ENCODE assay signal across 1 cellular context in the genomic region with DNA sequence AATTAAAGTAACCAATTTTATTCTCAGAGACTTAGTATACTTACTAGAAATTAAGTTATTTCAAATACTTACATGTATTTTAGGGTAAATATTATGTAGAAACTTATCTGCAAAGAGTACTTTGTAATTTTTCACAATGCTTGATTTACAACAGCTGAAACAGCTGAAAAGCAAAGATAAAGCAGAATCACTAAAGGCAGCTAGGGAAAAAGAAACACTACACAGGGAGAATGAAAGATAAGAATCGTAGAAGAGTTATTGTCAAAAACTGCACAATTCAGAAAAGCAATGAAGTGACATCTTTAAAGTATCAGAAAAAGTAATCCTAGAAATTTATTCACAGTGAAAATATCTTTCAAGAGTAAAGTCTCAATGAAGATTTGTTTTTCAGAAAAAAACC.
A peak's percentile ranks its signal among the peaks of the same experiment; 100 is the strongest.
TF ChIP-seq lines count a peak whose summit lies in the region.

No MANE protein-coding gene starts in this region.

TF ChIP-seq in K562, 482 proteins besides CTCF, POLR2A, EP300 and RAD21 (continued from another document and continues in another):
- TF ChIP-seq, protein P1, sequence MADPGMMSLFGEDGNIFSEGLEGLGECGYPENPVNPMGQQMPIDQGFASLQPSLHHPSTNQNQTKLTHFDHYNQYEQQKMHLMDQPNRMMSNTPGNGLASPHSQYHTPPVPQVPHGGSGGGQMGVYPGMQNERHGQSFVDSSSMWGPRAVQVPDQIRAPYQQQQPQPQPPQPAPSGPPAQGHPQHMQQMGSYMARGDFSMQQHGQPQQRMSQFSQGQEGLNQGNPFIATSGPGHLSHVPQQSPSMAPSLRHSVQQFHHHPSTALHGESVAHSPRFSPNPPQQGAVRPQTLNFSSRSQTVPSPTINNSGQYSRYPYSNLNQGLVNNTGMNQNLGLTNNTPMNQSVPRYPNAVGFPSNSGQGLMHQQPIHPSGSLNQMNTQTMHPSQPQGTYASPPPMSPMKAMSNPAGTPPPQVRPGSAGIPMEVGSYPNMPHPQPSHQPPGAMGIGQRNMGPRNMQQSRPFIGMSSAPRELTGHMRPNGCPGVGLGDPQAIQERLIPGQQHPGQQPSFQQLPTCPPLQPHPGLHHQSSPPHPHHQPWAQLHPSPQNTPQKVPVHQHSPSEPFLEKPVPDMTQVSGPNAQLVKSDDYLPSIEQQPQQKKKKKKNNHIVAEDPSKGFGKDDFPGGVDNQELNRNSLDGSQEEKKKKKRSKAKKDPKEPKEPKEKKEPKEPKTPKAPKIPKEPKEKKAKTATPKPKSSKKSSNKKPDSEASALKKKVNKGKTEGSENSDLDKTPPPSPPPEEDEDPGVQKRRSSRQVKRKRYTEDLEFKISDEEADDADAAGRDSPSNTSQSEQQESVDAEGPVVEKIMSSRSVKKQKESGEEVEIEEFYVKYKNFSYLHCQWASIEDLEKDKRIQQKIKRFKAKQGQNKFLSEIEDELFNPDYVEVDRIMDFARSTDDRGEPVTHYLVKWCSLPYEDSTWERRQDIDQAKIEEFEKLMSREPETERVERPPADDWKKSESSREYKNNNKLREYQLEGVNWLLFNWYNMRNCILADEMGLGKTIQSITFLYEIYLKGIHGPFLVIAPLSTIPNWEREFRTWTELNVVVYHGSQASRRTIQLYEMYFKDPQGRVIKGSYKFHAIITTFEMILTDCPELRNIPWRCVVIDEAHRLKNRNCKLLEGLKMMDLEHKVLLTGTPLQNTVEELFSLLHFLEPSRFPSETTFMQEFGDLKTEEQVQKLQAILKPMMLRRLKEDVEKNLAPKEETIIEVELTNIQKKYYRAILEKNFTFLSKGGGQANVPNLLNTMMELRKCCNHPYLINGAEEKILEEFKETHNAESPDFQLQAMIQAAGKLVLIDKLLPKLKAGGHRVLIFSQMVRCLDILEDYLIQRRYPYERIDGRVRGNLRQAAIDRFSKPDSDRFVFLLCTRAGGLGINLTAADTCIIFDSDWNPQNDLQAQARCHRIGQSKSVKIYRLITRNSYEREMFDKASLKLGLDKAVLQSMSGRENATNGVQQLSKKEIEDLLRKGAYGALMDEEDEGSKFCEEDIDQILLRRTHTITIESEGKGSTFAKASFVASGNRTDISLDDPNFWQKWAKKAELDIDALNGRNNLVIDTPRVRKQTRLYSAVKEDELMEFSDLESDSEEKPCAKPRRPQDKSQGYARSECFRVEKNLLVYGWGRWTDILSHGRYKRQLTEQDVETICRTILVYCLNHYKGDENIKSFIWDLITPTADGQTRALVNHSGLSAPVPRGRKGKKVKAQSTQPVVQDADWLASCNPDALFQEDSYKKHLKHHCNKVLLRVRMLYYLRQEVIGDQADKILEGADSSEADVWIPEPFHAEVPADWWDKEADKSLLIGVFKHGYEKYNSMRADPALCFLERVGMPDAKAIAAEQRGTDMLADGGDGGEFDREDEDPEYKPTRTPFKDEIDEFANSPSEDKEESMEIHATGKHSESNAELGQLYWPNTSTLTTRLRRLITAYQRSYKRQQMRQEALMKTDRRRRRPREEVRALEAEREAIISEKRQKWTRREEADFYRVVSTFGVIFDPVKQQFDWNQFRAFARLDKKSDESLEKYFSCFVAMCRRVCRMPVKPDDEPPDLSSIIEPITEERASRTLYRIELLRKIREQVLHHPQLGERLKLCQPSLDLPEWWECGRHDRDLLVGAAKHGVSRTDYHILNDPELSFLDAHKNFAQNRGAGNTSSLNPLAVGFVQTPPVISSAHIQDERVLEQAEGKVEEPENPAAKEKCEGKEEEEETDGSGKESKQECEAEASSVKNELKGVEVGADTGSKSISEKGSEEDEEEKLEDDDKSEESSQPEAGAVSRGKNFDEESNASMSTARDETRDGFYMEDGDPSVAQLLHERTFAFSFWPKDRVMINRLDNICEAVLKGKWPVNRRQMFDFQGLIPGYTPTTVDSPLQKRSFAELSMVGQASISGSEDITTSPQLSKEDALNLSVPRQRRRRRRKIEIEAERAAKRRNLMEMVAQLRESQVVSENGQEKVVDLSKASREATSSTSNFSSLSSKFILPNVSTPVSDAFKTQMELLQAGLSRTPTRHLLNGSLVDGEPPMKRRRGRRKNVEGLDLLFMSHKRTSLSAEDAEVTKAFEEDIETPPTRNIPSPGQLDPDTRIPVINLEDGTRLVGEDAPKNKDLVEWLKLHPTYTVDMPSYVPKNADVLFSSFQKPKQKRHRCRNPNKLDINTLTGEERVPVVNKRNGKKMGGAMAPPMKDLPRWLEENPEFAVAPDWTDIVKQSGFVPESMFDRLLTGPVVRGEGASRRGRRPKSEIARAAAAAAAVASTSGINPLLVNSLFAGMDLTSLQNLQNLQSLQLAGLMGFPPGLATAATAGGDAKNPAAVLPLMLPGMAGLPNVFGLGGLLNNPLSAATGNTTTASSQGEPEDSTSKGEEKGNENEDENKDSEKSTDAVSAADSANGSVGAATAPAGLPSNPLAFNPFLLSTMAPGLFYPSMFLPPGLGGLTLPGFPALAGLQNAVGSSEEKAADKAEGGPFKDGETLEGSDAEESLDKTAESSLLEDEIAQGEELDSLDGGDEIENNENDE (IDR thresholded peaks at IDR 0.05; ENCODE audit: low read depth, low read length), result no peak
- TF ChIP-seq SMARCE1 (IDR thresholded peaks at IDR 0.05), result peak; percentile 98
- no peak for TF ChIP-seq NRF1 (conservative IDR thresholded peaks at IDR 0.05 in 1 of 2, IDR thresholded peaks at IDR 0.05 in 1 of 2)
- no peak for TF ChIP-seq SRSF3 (IDR thresholded peaks at IDR 0.05; ENCODE audit: insufficient read depth, low read length)
- TF ChIP-seq, protein P2, sequence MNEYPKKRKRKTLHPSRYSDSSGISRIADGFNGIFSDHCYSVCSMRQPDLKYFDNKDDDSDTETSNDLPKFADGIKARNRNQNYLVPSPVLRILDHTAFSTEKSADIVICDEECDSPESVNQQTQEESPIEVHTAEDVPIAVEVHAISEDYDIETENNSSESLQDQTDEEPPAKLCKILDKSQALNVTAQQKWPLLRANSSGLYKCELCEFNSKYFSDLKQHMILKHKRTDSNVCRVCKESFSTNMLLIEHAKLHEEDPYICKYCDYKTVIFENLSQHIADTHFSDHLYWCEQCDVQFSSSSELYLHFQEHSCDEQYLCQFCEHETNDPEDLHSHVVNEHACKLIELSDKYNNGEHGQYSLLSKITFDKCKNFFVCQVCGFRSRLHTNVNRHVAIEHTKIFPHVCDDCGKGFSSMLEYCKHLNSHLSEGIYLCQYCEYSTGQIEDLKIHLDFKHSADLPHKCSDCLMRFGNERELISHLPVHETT (CRISPR knock-in tag; conservative IDR thresholded peaks at IDR 0.05 in 1 of 2, IDR thresholded peaks at IDR 0.05 in 1 of 2), result peak in 1 of 2 experiments; percentile 55; a peak in 1 of 4 replicates
- no peak for TF ChIP-seq ZNF785 (CRISPR knock-in tag; IDR thresholded peaks at IDR 0.05)
- no peak for TF ChIP-seq IRF2 (CRISPR knock-in tag; IDR thresholded peaks at IDR 0.05)
- TF ChIP-seq CHD4 (IDR thresholded peaks at IDR 0.05; ENCODE audit: insufficient read depth, insufficient replicate concordance, low read depth, low read length, poor library complexity, severe bottlenecking), result no peak
- TF ChIP-seq ZNF311 (CRISPR knock-in tag; IDR thresholded peaks at IDR 0.05), result no peak
- TF ChIP-seq, protein P3, sequence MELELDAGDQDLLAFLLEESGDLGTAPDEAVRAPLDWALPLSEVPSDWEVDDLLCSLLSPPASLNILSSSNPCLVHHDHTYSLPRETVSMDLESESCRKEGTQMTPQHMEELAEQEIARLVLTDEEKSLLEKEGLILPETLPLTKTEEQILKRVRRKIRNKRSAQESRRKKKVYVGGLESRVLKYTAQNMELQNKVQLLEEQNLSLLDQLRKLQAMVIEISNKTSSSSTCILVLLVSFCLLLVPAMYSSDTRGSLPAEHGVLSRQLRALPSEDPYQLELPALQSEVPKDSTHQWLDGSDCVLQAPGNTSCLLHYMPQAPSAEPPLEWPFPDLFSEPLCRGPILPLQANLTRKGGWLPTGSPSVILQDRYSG (tag; conservative IDR thresholded peaks at IDR 0.05; ENCODE audit: low read depth), result no peak
- no peak for TF ChIP-seq ZNF197 (CRISPR knock-in tag; IDR thresholded peaks at IDR 0.05; ENCODE audit: low read depth)
- TF ChIP-seq, protein P4, sequence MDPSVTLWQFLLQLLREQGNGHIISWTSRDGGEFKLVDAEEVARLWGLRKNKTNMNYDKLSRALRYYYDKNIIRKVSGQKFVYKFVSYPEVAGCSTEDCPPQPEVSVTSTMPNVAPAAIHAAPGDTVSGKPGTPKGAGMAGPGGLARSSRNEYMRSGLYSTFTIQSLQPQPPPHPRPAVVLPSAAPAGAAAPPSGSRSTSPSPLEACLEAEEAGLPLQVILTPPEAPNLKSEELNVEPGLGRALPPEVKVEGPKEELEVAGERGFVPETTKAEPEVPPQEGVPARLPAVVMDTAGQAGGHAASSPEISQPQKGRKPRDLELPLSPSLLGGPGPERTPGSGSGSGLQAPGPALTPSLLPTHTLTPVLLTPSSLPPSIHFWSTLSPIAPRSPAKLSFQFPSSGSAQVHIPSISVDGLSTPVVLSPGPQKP (CRISPR knock-in tag; IDR thresholded peaks at IDR 0.05), result no peak
- TF ChIP-seq TEAD2 (tag; IDR thresholded peaks at IDR 0.05), result no peak
- TF ChIP-seq STAT5B (CRISPR knock-in tag; IDR thresholded peaks at IDR 0.05), result no peak
- TF ChIP-seq KLF13 (tag; IDR thresholded peaks at IDR 0.05; ENCODE audit: borderline replicate concordance, low read depth), result no peak
- no peak for TF ChIP-seq DMBX1 (CRISPR knock-in tag; IDR thresholded peaks at IDR 0.05; ENCODE audit: borderline replicate concordance)
- TF ChIP-seq KDM5B (IDR thresholded peaks at IDR 0.05; ENCODE audit: insufficient replicate concordance, low read depth, low read length), result no peak
- TF ChIP-seq, protein P5, sequence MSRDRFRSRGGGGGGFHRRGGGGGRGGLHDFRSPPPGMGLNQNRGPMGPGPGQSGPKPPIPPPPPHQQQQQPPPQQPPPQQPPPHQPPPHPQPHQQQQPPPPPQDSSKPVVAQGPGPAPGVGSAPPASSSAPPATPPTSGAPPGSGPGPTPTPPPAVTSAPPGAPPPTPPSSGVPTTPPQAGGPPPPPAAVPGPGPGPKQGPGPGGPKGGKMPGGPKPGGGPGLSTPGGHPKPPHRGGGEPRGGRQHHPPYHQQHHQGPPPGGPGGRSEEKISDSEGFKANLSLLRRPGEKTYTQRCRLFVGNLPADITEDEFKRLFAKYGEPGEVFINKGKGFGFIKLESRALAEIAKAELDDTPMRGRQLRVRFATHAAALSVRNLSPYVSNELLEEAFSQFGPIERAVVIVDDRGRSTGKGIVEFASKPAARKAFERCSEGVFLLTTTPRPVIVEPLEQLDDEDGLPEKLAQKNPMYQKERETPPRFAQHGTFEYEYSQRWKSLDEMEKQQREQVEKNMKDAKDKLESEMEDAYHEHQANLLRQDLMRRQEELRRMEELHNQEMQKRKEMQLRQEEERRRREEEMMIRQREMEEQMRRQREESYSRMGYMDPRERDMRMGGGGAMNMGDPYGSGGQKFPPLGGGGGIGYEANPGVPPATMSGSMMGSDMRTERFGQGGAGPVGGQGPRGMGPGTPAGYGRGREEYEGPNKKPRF (IDR thresholded peaks at IDR 0.05; ENCODE audit: low read depth, low read length), result no peak
- TF ChIP-seq BCOR (IDR thresholded peaks at IDR 0.05), result no peak
- TF ChIP-seq, protein P6, sequence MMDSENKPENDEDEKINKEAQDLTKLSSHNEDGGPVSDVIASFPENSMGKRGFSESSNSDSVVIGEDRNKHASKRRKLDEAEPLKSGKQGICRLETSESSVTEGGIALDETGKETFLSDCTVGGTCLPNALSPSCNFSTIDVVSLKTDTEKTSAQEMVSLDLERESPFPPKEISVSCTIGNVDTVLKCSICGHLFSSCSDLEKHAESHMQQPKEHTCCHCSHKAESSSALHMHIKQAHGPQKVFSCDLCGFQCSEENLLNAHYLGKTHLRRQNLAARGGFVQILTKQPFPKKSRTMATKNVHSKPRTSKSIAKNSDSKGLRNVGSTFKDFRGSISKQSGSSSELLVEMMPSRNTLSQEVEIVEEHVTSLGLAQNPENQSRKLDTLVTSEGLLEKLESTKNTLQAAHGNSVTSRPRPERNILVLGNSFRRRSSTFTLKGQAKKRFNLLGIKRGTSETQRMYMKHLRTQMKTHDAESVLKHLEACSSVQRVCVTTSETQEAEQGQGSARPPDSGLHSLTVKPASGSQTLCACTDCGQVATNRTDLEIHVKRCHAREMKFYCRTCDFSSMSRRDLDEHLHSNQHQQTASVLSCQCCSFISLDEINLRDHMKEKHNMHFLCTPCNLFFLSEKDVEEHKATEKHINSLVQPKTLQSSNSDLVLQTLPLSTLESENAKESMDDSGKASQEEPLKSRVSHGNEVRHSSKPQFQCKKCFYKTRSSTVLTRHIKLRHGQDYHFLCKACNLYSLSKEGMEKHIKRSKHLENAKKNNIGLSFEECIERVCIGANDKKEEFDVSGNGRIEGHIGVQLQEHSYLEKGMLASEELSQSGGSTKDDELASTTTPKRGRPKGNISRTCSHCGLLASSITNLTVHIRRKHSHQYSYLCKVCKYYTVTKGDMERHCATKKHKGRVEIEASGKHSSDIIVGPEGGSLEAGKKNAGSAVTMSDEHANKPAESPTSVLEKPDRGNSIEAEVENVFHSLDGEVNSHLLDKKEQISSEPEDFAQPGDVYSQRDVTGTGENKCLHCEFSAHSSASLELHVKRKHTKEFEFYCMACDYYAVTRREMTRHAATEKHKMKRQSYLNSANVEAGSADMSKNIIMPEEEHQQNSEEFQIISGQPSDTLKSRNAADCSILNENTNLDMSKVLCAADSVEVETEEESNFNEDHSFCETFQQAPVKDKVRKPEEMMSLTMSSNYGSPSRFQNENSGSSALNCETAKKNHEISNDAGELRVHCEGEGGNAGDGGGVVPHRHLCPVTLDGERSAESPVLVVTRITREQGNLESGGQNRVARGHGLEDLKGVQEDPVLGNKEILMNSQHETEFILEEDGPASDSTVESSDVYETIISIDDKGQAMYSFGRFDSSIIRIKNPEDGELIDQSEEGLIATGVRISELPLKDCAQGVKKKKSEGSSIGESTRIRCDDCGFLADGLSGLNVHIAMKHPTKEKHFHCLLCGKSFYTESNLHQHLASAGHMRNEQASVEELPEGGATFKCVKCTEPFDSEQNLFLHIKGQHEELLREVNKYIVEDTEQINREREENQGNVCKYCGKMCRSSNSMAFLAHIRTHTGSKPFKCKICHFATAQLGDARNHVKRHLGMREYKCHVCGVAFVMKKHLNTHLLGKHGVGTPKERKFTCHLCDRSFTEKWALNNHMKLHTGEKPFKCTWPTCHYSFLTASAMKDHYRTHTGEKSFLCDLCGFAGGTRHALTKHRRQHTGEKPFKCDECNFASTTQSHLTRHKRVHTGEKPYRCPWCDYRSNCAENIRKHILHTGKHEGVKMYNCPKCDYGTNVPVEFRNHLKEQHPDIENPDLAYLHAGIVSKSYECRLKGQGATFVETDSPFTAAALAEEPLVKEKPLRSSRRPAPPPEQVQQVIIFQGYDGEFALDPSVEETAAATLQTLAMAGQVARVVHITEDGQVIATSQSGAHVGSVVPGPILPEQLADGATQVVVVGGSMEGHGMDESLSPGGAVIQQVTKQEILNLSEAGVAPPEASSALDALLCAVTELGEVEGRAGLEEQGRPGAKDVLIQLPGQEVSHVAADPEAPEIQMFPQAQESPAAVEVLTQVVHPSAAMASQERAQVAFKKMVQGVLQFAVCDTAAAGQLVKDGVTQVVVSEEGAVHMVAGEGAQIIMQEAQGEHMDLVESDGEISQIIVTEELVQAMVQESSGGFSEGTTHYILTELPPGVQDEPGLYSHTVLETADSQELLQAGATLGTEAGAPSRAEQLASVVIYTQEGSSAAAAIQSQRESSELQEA (IDR thresholded peaks at IDR 0.05; ENCODE audit: low read depth), result no peak
- no peak for TF ChIP-seq U2AF1 (optimal IDR thresholded peaks at IDR 0.05; ENCODE audit: low read depth, low read length)
- peak; percentile 91 for TF ChIP-seq STAT5A (IDR thresholded peaks at IDR 0.05; ENCODE audit: borderline replicate concordance, low read length)
- no peak for TF ChIP-seq POLR2AphosphoS2 (IDR thresholded peaks at IDR 0.05; ENCODE audit: low read length)
- TF ChIP-seq, protein P7, sequence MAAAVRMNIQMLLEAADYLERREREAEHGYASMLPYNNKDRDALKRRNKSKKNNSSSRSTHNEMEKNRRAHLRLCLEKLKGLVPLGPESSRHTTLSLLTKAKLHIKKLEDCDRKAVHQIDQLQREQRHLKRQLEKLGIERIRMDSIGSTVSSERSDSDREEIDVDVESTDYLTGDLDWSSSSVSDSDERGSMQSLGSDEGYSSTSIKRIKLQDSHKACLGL (CRISPR knock-in tag; IDR thresholded peaks at IDR 0.05; ENCODE audit: borderline replicate concordance, poor library complexity, severe bottlenecking), result no peak
